Comparison of ENCODE assay signal across 9 cellular contexts in genomic region chr20:38872491-38873049, GRCh38. TPM values are rescaled to one million over a fixed set of nuclear protein-coding genes. Genes with fewer than 3 reads are reported as not detected.
DNase-seq lines count a peak whose midpoint lies in the region; ATAC-seq and TF ChIP-seq lines count a peak whose summit lies in the region.
"Had no signal": no experiment of that assay in that cellular context is flagged by ENCODE, and none has a peak within 500 bp of the region (broad histone marks: within the 10 kb centered on the region; RNA-seq: fewer than 3 reads in every experiment).

No MANE protein-coding gene starts in this region.

- TF ChIP-seq POLR2A in esophagus squamous epithelium (IDR thresholded peaks at IDR 0.05) (no peak), testis (IDR thresholded peaks at IDR 0.05) (no peak)

- H3K9ac ChIP-seq in BLaER1 = peak overlapping the region; percentile 50; the same call in 1 of the 2 replicates

- 71 to 76% methylated on average over 11 to 14 of the region's 15 CpGs for WGBS in esophagus squamous epithelium, 2 donors
- WGBS in testis, 2 donors = 88 to 89% methylated on average over 12 to 15 of the region's 15 CpGs

- H3K36me3 ChIP-seq in BLaER1 = no peaks in the 10 kb centered on the region
- no peaks in the 10 kb centered on the region for H3K36me3 ChIP-seq in RWPE2 (ENCODE audit: low read depth)
- H3K36me3 ChIP-seq in esophagus squamous epithelium = no peaks in the 10 kb centered on the region
- no peaks in the 10 kb centered on the region for H3K36me3 ChIP-seq in testis (ENCODE audit: low read depth, missing control alignments)

- H3K4me1 ChIP-seq in BLaER1 (peaks cover 84% of the 10 kb centered on the region), RWPE2 (ENCODE audit: insufficient read depth, poor library complexity, severe bottlenecking) (peaks cover 24% of the 10 kb centered on the region), esophagus squamous epithelium (peaks cover 0 to 77% (median 17%) of the 10 kb centered on the region in 3 donors), testis (no peaks in the 10 kb centered on the region)

- H3K4me2 ChIP-seq in BLaER1 = peak overlapping the region; percentile 91

- H3K27ac ChIP-seq in BLaER1 (peak overlapping the region; percentile 83), RWPE2 (ENCODE audit: poor library complexity, severe bottlenecking) (peak overlapping the region; percentile 88), esophagus squamous epithelium (peak overlapping the region in 3 of 4 donors; percentile 25 to 72 (median 64)), testis (no peak overlapping the region)

- intact Hi-C loops in esophagus squamous epithelium (cut with DNase I) = no loop called here
- intact Hi-C loops in testis (cut with DNase I; ENCODE audit: low total_unique reads) = no loop called here

- peak; percentile 2 for ATAC-seq in GM19351 (IDR thresholded peaks at IDR 0.05; ENCODE audit: unreplicated experiment)
- no peak for ATAC-seq in RWPE2 (ENCODE audit: low read depth)

- peak; percentile 68 for DNase-seq in RWPE2 (ENCODE audit: low spot score)
- no peak for DNase-seq in esophagus squamous epithelium (lab: John Stamatoyannopoulos, UW)
- DNase-seq in NCI-H2171 treated with DMSO at 0.1 percent for 48 hours (lab: John Stamatoyannopoulos, UW) = no peak
- DNase-seq in amygdala (lab: John Stamatoyannopoulos, UW) = no peak
- DNase-seq in testis = no peak
- no peak for DNase-seq in NCI-H446 (lab: John Stamatoyannopoulos, UW)
- DNase-seq: NCI-H226 had no signal

- no peaks in the 10 kb centered on the region for H4K20me1 ChIP-seq in BLaER1

- H3K9me3 ChIP-seq in BLaER1 (peaks cover 5% of the 10 kb centered on the region), RWPE2 (ENCODE audit: severe bottlenecking) (no peaks in the 10 kb centered on the region), esophagus squamous epithelium (no peaks in the 10 kb centered on the region), testis (no peaks in the 10 kb centered on the region)

- H3K4me3 ChIP-seq in BLaER1 (peak overlapping the region; percentile 32; the same call in 1 of the 2 replicates), RWPE2 (ENCODE audit: severe bottlenecking) (no peak overlapping the region), esophagus squamous epithelium (peak overlapping the region in 1 of 4 donors; percentile 34), testis (no peak overlapping the region)

- no peak for TF ChIP-seq CTCF in RWPE2 (IDR thresholded peaks at IDR 0.05; ENCODE audit: poor library complexity, severe bottlenecking)
- TF ChIP-seq CTCF in esophagus squamous epithelium (IDR thresholded peaks at IDR 0.05) = no peak
- no peak for TF ChIP-seq CTCF in testis (IDR thresholded peaks at IDR 0.05)

- H3K27me3 ChIP-seq in BLaER1 (no peaks in the 10 kb centered on the region), RWPE2 (ENCODE audit: insufficient read depth, poor library complexity, severe bottlenecking) (no peaks in the 10 kb centered on the region), esophagus squamous epithelium (peaks cover 0 to 55% (median 0%) of the 10 kb centered on the region in 4 donors), testis (no peaks in the 10 kb centered on the region)

RNA-seq across cellular contexts. Expression of gene FAM83D, which starts 53.6 kb away (rescaled TPM):
- total RNA-seq in esophagus squamous epithelium (100 to 1,000 TPM in 1 of 4 donors, 10 to 100 TPM in 3; 53.8 to 105 (median 81.9) TPM), testis (10 to 100 TPM; 13.1 to 13.7 TPM)
- polyA plus RNA-seq in testis (ENCODE audit: insufficient read depth, low read depth, low replicate concordance) = 10.1 TPM

Comparison
In these comparisons a context has a peak if more than half of its experiments do, and no peak if none do; other contexts are left out.
1. H3K27ac ChIP-seq: peak in BLaER1 (single experiment), RWPE2 (single experiment) and esophagus squamous epithelium (3 of 4); none in testis (0 of 2).